Comparison of ENCODE assay signal across 1 cellular context in the genomic region with DNA sequence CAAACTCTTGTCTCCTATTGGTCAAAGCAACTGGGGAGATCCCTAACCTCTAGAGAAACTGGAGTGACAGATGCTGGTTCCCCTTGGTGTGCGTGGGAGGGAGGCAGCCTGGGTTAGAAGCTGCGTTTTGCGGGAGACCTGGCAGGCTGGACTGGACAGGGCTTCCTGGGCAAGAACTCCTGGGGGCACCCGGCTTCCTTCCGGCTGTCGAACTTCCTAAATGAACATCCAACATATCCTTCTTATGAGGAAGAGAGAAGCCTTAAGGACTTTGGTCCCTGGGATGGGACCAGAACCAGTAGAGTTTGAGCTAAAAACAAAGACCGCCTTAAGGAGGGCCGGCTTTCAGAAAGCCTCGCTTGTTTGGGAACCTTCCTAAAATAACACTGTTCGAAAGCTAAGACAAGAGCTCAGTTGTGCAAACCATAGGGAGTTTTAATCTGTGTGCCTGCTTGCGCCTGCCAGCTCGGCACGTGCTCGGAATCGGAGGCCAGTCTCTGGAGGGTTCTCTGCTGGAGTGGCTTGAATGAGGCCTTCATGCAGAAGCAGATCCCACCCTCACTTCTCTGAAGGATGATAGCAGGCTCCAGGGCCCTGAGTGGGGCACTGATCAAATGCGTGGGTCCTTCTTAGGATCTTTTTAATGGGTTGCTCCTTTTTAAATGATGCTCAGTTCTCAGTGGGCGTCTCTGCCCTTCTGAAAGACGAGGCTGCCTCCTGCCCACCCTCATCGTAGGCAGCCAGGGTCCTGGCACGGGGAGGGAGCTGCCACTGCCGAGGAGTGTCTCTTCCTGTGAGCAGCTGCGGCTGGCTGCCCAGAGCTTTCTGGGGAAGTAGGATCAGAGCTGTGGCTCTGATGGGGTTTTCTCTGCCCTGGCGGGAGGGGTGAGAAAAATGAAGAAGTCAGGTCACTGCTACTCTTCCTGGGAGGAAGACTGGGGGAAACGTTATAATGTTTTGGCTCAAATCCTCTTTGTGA.
TF ChIP-seq lines count a peak whose summit lies in the region.

No MANE protein-coding gene starts in this region.

TF ChIP-seq in GM23338, 12 proteins besides CTCF, POLR2A, EP300 and RAD21 (continued from another document):
- TF ChIP-seq, protein P1, sequence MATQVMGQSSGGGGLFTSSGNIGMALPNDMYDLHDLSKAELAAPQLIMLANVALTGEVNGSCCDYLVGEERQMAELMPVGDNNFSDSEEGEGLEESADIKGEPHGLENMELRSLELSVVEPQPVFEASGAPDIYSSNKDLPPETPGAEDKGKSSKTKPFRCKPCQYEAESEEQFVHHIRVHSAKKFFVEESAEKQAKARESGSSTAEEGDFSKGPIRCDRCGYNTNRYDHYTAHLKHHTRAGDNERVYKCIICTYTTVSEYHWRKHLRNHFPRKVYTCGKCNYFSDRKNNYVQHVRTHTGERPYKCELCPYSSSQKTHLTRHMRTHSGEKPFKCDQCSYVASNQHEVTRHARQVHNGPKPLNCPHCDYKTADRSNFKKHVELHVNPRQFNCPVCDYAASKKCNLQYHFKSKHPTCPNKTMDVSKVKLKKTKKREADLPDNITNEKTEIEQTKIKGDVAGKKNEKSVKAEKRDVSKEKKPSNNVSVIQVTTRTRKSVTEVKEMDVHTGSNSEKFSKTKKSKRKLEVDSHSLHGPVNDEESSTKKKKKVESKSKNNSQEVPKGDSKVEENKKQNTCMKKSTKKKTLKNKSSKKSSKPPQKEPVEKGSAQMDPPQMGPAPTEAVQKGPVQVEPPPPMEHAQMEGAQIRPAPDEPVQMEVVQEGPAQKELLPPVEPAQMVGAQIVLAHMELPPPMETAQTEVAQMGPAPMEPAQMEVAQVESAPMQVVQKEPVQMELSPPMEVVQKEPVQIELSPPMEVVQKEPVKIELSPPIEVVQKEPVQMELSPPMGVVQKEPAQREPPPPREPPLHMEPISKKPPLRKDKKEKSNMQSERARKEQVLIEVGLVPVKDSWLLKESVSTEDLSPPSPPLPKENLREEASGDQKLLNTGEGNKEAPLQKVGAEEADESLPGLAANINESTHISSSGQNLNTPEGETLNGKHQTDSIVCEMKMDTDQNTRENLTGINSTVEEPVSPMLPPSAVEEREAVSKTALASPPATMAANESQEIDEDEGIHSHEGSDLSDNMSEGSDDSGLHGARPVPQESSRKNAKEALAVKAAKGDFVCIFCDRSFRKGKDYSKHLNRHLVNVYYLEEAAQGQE (IDR thresholded peaks at IDR 0.05; ENCODE audit: unreplicated experiment) = no peak
- TF ChIP-seq NANOG (IDR thresholded peaks at IDR 0.05; ENCODE audit: borderline replicate concordance) = no peak
- TF ChIP-seq EZH2 (IDR thresholded peaks at IDR 0.05; ENCODE audit: low read depth, unreplicated experiment) = no peak
- no peak for TF ChIP-seq STAT1 (IDR thresholded peaks at IDR 0.05; ENCODE audit: unreplicated experiment)
- no peak for TF ChIP-seq ZNF331 (CRISPR knock-in tag; IDR thresholded peaks at IDR 0.05; ENCODE audit: low read depth)
- TF ChIP-seq JUNB (IDR thresholded peaks at IDR 0.05; ENCODE audit: unreplicated experiment) = no peak
- no peak for TF ChIP-seq ZNF114 (CRISPR knock-in tag; IDR thresholded peaks at IDR 0.05)
